18 cellular contexts compared by ENCODE assay signal in genomic region chr14:26017270-26017669, GRCh38.
DNase-seq lines count a peak whose midpoint lies in the region; ATAC-seq and TF ChIP-seq lines count a peak whose summit lies in the region.
"Had no signal": no experiment of that assay in that cellular context is flagged by ENCODE, and none has a peak within 500 bp of the region (broad histone marks: within the 10 kb centered on the region; RNA-seq: fewer than 3 reads in every experiment).

No MANE protein-coding gene starts in this region.

- ATAC-seq in stimulated activated effector memory CD8-positive, alpha-beta T cell treated with anti-CD3 and anti-CD28 coated beads, Interleukin-12 subunit alpha, Interleukin-12 subunit beta, amount 100 ng/mL, for 72 hours: no peak
- ATAC-seq: CD8-positive, alpha-beta T cell; GM12878; HCT116 had no signal

- H4K91ac ChIP-seq in H9 (ENCODE audit: insufficient read length, low read depth, low read length): no peak overlapping the region

- H3K23ac ChIP-seq in H9 (ENCODE audit: insufficient read length, low read depth, low read length): no peak overlapping the region

- no peak overlapping the region for H3K18ac ChIP-seq in H9 (ENCODE audit: insufficient read length, low read depth, low read length)

- H2BK20ac ChIP-seq in H9 (ENCODE audit: low read depth, low read length, poor library complexity, severe bottlenecking): no peak overlapping the region

- WGBS in H9 (ENCODE audit: extremely low coverage, insufficient read length, low lambda C conversion rate): no CpG with 5 or more reads among the region's 4 CpGs
- 66% methylated on average over 4 of the region's 4 CpGs for WGBS in HUES64

- no peaks in the 10 kb centered on the region for H4K20me1 ChIP-seq in H9 (ENCODE audit: control insufficient read depth, insufficient read depth, insufficient read length)
- H4K20me1 ChIP-seq: BLaER1 treated with 17β-estradiol and CSF1 and Interleukin-3, amounts not matched to agents 10 nM and 100 nM had no signal

- peaks cover 27 to 29% of the 10 kb centered on the region in 2 experiments for H3K4me1 Mint-ChIP-seq in H9
- H3K4me1 Mint-ChIP-seq in stimulated activated effector memory CD8-positive, alpha-beta T cell treated with anti-CD3 and anti-CD28 coated beads, Interleukin-12 subunit alpha, Interleukin-12 subunit beta, amount 100 ng/mL, for 72 hours: no peaks in the 10 kb centered on the region
- H3K4me1 Mint-ChIP-seq: B cell had no signal

- no peak overlapping the region for H4K5ac ChIP-seq in H9 (ENCODE audit: insufficient read length, low read depth, low read length)

- peak overlapping the region; percentile 4 to 65 (median 24); a peak in 5 of 7 replicates for H3K27ac Mint-ChIP-seq in H9
- no peak overlapping the region for H3K27ac Mint-ChIP-seq in stimulated activated effector memory CD8-positive, alpha-beta T cell treated with anti-CD3 and anti-CD28 coated beads, Interleukin-12 subunit alpha, Interleukin-12 subunit beta, amount 100 ng/mL, for 72 hours
- H3K27ac Mint-ChIP-seq: B cell; CD8-positive, alpha-beta T cell; HFFc6 had no signal

- no peak overlapping the region for H2AK5ac ChIP-seq in H9 (ENCODE audit: insufficient read length, low read length)

- H3K4me3 Mint-ChIP-seq in H9: 0 out of 5 replicates have a peak overlapping the region, but pooled peaks of 1 of the 2 experiments have one; percentile 17
- H3K4me3 Mint-ChIP-seq in stimulated activated effector memory CD8-positive, alpha-beta T cell treated with anti-CD3 and anti-CD28 coated beads, Interleukin-12 subunit alpha, Interleukin-12 subunit beta, amount 100 ng/mL, for 72 hours: no peak overlapping the region
- H3K4me3 Mint-ChIP-seq: B cell; CD8-positive, alpha-beta T cell; HFFc6 had no signal

- H3K36me3 Mint-ChIP-seq in H9 (ENCODE audit: insufficient read depth in 1 of 3, low read depth in 3 of 3): peaks cover 0 to 26% (median 4%) of the 10 kb centered on the region in 3 experiments; a peak in 4 of 7 replicates
- no peaks in the 10 kb centered on the region for H3K36me3 Mint-ChIP-seq in stimulated activated effector memory CD8-positive, alpha-beta T cell treated with anti-CD3 and anti-CD28 coated beads, Interleukin-12 subunit alpha, Interleukin-12 subunit beta, amount 100 ng/mL, for 72 hours
- H3K36me3 Mint-ChIP-seq: CD8-positive, alpha-beta T cell had no signal

- H3K4me1 ChIP-seq in H9 (ENCODE audit: insufficient read depth, low read length) (peaks cover 3% of the 10 kb centered on the region; the same call in 1 of the 2 replicates), HUES64 (ENCODE audit: insufficient read depth, low read length) (peaks cover 22% of the 10 kb centered on the region), iPS-15b (ENCODE audit: control insufficient read depth, insufficient read depth, low read length) (peaks cover 6% of the 10 kb centered on the region)
- H3K4me1 ChIP-seq: BLaER1 treated with 17β-estradiol and CSF1 and Interleukin-3, amounts not matched to agents 10 nM and 100 nM had no signal

- H3K4me2 ChIP-seq in H9 (ENCODE audit: insufficient read depth, insufficient read length, low read length): no peak overlapping the region
- H3K4me2 ChIP-seq: BLaER1 treated with 17β-estradiol and CSF1 and Interleukin-3, amounts not matched to agents 10 nM and 100 nM had no signal

- H3K23me2 ChIP-seq in H9 (ENCODE audit: insufficient read length, low read depth, low read length, poor library complexity, severe bottlenecking): no peaks in the 10 kb centered on the region

- H4K8ac ChIP-seq in H9 (replicated peaks; ENCODE audit: insufficient read length, low read depth, low read length): no peak overlapping the region

- H3K36me3 ChIP-seq in HUES64 (ENCODE audit: insufficient read depth, low read length): no peaks in the 10 kb centered on the region
- no peaks in the 10 kb centered on the region for H3K36me3 ChIP-seq in iPS-15b (ENCODE audit: control insufficient read depth, insufficient read depth, low read length)
- H3K36me3 ChIP-seq: BLaER1 treated with 17β-estradiol and CSF1 and Interleukin-3, amounts not matched to agents 10 nM and 100 nM had no signal

- peaks cover 13 to 14% of the 10 kb centered on the region in 2 experiments for H3K9me3 Mint-ChIP-seq in H9
- peaks cover 27% of the 10 kb centered on the region for H3K9me3 Mint-ChIP-seq in stimulated activated effector memory CD8-positive, alpha-beta T cell treated with anti-CD3 and anti-CD28 coated beads, Interleukin-12 subunit alpha, Interleukin-12 subunit beta, amount 100 ng/mL, for 72 hours

- H2BK12ac ChIP-seq in H9 (ENCODE audit: insufficient read length, low read depth, low read length): no peak overlapping the region

- H3K4me3 ChIP-seq in HUES64 (ENCODE audit: low read length): peak overlapping the region; percentile 7; the same call in 1 of the 2 replicates
- peak overlapping the region; percentile 5 for H3K4me3 ChIP-seq in iPS-15b (ENCODE audit: low read depth, low read length)
- H3K4me3 ChIP-seq: BLaER1 treated with 17β-estradiol and CSF1 and Interleukin-3, amounts not matched to agents 10 nM and 100 nM; GM12878 had no signal

- H3K9ac ChIP-seq in H9 (ENCODE audit: extremely low read depth, insufficient read length, low read length) (no peak overlapping the region), HUES64 (ENCODE audit: low read depth, low read length) (peak overlapping the region; percentile 34; the same call in 1 of the 2 replicates), iPS-15b (ENCODE audit: low read depth, low read length) (no peak overlapping the region)
- H3K9ac ChIP-seq: BLaER1 treated with 17β-estradiol and CSF1 and Interleukin-3, amounts not matched to agents 10 nM and 100 nM had no signal

- H3K79me1 ChIP-seq in H9 (ENCODE audit: insufficient read depth, low read depth, low read length, poor library complexity, severe bottlenecking): no peaks in the 10 kb centered on the region

- no peaks in the 10 kb centered on the region for H3K27me3 Mint-ChIP-seq in H9 (ENCODE audit: low read depth)
- H3K27me3 Mint-ChIP-seq: B cell had no signal

- H3K4ac ChIP-seq in H9 (ENCODE audit: low read depth, low read length): no peak overlapping the region

- H3K9me3 ChIP-seq in H9 (ENCODE audit: control insufficient read depth, low read depth, low read length) (no peaks in the 10 kb centered on the region), HUES64 (ENCODE audit: insufficient read depth, low read depth, low read length) (no peaks in the 10 kb centered on the region), iPS-15b (ENCODE audit: control insufficient read depth, insufficient read depth, low read length) (no peaks in the 10 kb centered on the region)
- H3K9me3 ChIP-seq: BLaER1 treated with 17β-estradiol and CSF1 and Interleukin-3, amounts not matched to agents 10 nM and 100 nM had no signal

- H3T11ph ChIP-seq in H9 (ENCODE audit: low read length): no peak overlapping the region

- H2AFZ ChIP-seq in H9 (ENCODE audit: low read length): no peak overlapping the region

- no peak overlapping the region for H2BK5ac ChIP-seq in H9 (ENCODE audit: insufficient read length, low read length)

- no peak overlapping the region for H2BK15ac ChIP-seq in H9 (ENCODE audit: low read depth, low read length)

- no peaks in the 10 kb centered on the region for H3K79me2 ChIP-seq in H9 (ENCODE audit: insufficient read depth, low read length)

- DNase-seq in H9: no peak
- no peak for DNase-seq in activated CD4-positive, alpha-beta T cell treated with anti-CD3 and anti-CD28 coated beads, Interleukin-2, amount 50 U/mL, for 1 hour
- DNase-seq in stimulated activated effector memory CD8-positive, alpha-beta T cell treated with anti-CD3 and anti-CD28 coated beads, Interleukin-12 subunit alpha, Interleukin-12 subunit beta, amount 100 ng/mL, for 72 hours (ENCODE audit: low spot score in 2 of 2): no peak
- DNase-seq in HUDEP-2 (lab: John Stamatoyannopoulos, UW; ENCODE audit: unreplicated experiment in 76 of 76): no peak
- DNase-seq: CD8-positive, alpha-beta T cell; COR-L47; DMS 273 treated with DMSO at 0.1 percent for 48 hours; DMS53; DND-41; EL; HFFc6; KG1 had no signal

- no peaks in the 10 kb centered on the region for H3K27me3 ChIP-seq in H9 (ENCODE audit: insufficient read depth, low read length)
- H3K27me3 ChIP-seq in HUES64 (ENCODE audit: insufficient read depth, low read length): no peaks in the 10 kb centered on the region
- no peaks in the 10 kb centered on the region for H3K27me3 ChIP-seq in iPS-15b (ENCODE audit: control insufficient read depth, insufficient read depth, low read length)
- H3K27me3 ChIP-seq: BLaER1 treated with 17β-estradiol and CSF1 and Interleukin-3, amounts not matched to agents 10 nM and 100 nM had no signal

- H3K27ac ChIP-seq in H9 (ENCODE audit: insufficient read length, low read depth, low read length) (no peak overlapping the region), HUES64 (ENCODE audit: low read depth, low read length) (peak overlapping the region; percentile 59; the same call in 1 of the 2 replicates)
- H3K27ac ChIP-seq: BLaER1 treated with 17β-estradiol and CSF1 and Interleukin-3, amounts not matched to agents 10 nM and 100 nM had no signal

- H2BK120ac ChIP-seq in H9 (ENCODE audit: low read depth, low read length, poor library complexity, severe bottlenecking): no peak overlapping the region

- no peak overlapping the region for H3K56ac ChIP-seq in H9 (ENCODE audit: insufficient read length, low read depth, low read length)

- H3K14ac ChIP-seq in H9 (ENCODE audit: insufficient read depth, low read length): no peak overlapping the region

- no peak for TF ChIP-seq CTCF in H9 (conservative IDR thresholded peaks at IDR 0.05)
